In the genomic region with DNA sequence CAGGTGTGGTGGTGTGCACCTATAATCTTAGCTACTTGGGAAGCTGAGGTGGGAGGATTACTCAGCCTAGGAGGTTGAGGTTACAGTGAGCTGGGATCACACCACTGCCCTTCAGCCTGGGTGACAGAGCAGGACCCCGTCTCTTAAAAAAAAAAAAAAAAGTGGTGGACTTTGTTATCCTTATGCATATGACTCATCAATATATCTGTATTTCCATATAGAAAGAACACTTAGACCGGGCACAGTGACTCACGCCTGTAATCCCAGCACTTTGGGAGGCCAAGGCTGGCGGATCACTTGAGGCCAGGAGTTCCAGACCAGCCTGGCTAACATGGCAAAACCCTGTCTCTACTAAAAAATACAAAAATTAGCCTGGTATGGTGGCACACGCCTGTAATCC, we compare ENCODE assay signal across 14 cellular contexts. TPM values are rescaled to one million over a fixed set of nuclear protein-coding genes. Genes with fewer than 3 reads are reported as not detected.
DNase-seq lines count a peak whose midpoint lies in the region; ATAC-seq, FAIRE-seq and TF ChIP-seq lines count a peak whose summit lies in the region.
"Not testable (repeated sequence)": the region's sequence is repeated elsewhere in the genome, so short reads cannot be mapped to it uniquely, and the experiment has no call there.
"Had no signal": no experiment of that assay in that cellular context is flagged by ENCODE, and none has a peak within 500 bp of the region (broad histone marks: within the 10 kb centered on the region; RNA-seq: fewer than 3 reads in every experiment).

No MANE protein-coding gene starts in this region.

- not testable (repeated sequence) for H3K79me1 ChIP-seq in mesenchymal stem cell (replicated peaks; ENCODE audit: low read length, poor library complexity, severe bottlenecking)

- H3K36me3 Mint-ChIP-seq in CD4-positive, CD25-positive, alpha-beta regulatory T cell; activated CD4-positive, alpha-beta memory T cell treated with anti-CD3 and anti-CD28 coated beads for 36 hours: not testable (repeated sequence)
- H3K36me3 Mint-ChIP-seq in activated naive CD8-positive, alpha-beta T cell treated with anti-CD3 and anti-CD28 coated beads for 36 hours, result peaks cover 12% of the 10 kb centered on the region

- H2AK5ac ChIP-seq in mesenchymal stem cell (ENCODE audit: low read length, severe bottlenecking), result not testable (repeated sequence)

- H3K9me3 ChIP-seq in CD4-positive, CD25-positive, alpha-beta regulatory T cell (ENCODE audit: control insufficient read depth in 2 of 2, low read length in 2 of 2); MG63; esophagus muscularis mucosa; mesenchymal stem cell (ENCODE audit: control insufficient read depth, low read length); small intestine (ENCODE audit: control insufficient read depth, low read depth); upper lobe of right lung: not testable (repeated sequence)

- H3K27me3 Mint-ChIP-seq in CD4-positive, CD25-positive, alpha-beta regulatory T cell; activated CD4-positive, alpha-beta memory T cell treated with anti-CD3 and anti-CD28 coated beads for 36 hours; activated naive CD8-positive, alpha-beta T cell treated with anti-CD3 and anti-CD28 coated beads for 36 hours: not testable (repeated sequence)

- not testable (repeated sequence) for DNase-seq in CD4-positive, CD25-positive, alpha-beta regulatory T cell; activated CD4-positive, alpha-beta memory T cell treated with anti-CD3 and anti-CD28 coated beads for 36 hours; activated naive CD8-positive, alpha-beta T cell treated with anti-CD3 and anti-CD28 coated beads for 36 hours; esophagus muscularis mucosa (ENCODE audit: extremely low spot score); upper lobe of right lung
- peak; percentile 34 for DNase-seq in MG63
- peak; percentile 37 for DNase-seq in mesenchymal stem cell
- DNase-seq in small intestine, result peak; percentile 82

- H2BK15ac ChIP-seq in mesenchymal stem cell (ENCODE audit: low read depth, poor library complexity, severe bottlenecking), result not testable (repeated sequence)

- intact Hi-C loops in activated CD4-positive, alpha-beta memory T cell treated with anti-CD3 and anti-CD28 coated beads for 36 hours (cut with micrococcal nuclease), result loop anchor here (1.0 kb wide), 1 partner anchor 14 kb away; no protein-coding TSS in a partner anchor
- intact Hi-C loops in esophagus muscularis mucosa (cut with DNase I), result loop anchor here (1.0 kb wide), 1 partner anchor 13 kb away; no protein-coding TSS in a partner anchor
- intact Hi-C loops in upper lobe of right lung (cut with DNase I), result not testable (repeated sequence)

- H3K4me1 Mint-ChIP-seq in CD4-positive, CD25-positive, alpha-beta regulatory T cell, result peaks cover 17 to 46% (median 23%) of the 10 kb centered on the region in 4 donors
- H3K4me1 Mint-ChIP-seq in activated CD4-positive, alpha-beta memory T cell treated with anti-CD3 and anti-CD28 coated beads for 36 hours (ENCODE audit: low read depth), result peaks cover 47% of the 10 kb centered on the region
- H3K4me1 Mint-ChIP-seq in activated naive CD8-positive, alpha-beta T cell treated with anti-CD3 and anti-CD28 coated beads for 36 hours, result peaks cover 39% of the 10 kb centered on the region

- not testable (repeated sequence) for H2BK12ac ChIP-seq in mesenchymal stem cell (ENCODE audit: low read length in 2 of 2)

- CTCF ChIA-PET in activated CD4-positive, alpha-beta memory T cell treated with anti-CD3 and anti-CD28 coated beads for 36 hours (lab: Charles Lee), result interaction anchor here (0.7 kb wide), 1 partner anchor 10 kb away, joined by 3 read pairs; no protein-coding TSS in a partner anchor

- not testable (repeated sequence) for ATAC-seq in CD4-positive, CD25-positive, alpha-beta regulatory T cell (ENCODE audit: low read depth in 2 of 2); upper lobe of right lung

- 94% methylated on average over 5 of the region's 5 CpGs for WGBS in esophagus muscularis mucosa
- WGBS in mesenchymal stem cell, result 87% methylated on average over 4 of the region's 5 CpGs
- WGBS in small intestine, 3 donors, result 24 to 77% (median 63%) methylated on average over 5 of the region's 5 CpGs

- H3K36me3 ChIP-seq in CD4-positive, CD25-positive, alpha-beta regulatory T cell (ENCODE audit: control insufficient read depth, insufficient read depth, low read length); MG63; esophagus muscularis mucosa; mesenchymal stem cell (ENCODE audit: control insufficient read depth in 1 of 2, insufficient read depth in 2 of 2, low read depth in 1 of 2, low read length in 2 of 2); small intestine (ENCODE audit: control insufficient read depth in 2 of 2, insufficient read depth in 2 of 2, low read length in 2 of 2); upper lobe of right lung: not testable (repeated sequence)

- H3K4ac ChIP-seq in mesenchymal stem cell (ENCODE audit: low read depth in 1 of 2, low read length in 2 of 2), result not testable (repeated sequence)

- not testable (repeated sequence) for H3K23ac ChIP-seq in mesenchymal stem cell (ENCODE audit: low read length in 2 of 2)

- not testable (repeated sequence) for TF ChIP-seq POLR2A in esophagus muscularis mucosa (IDR thresholded peaks at IDR 0.05; ENCODE audit: low read depth)

- H3K9me3 Mint-ChIP-seq in CD4-positive, CD25-positive, alpha-beta regulatory T cell; activated CD4-positive, alpha-beta memory T cell treated with anti-CD3 and anti-CD28 coated beads for 36 hours; activated naive CD8-positive, alpha-beta T cell treated with anti-CD3 and anti-CD28 coated beads for 36 hours: not testable (repeated sequence)

- not testable (repeated sequence) for H4K8ac ChIP-seq in mesenchymal stem cell (ENCODE audit: low read length)

- not testable (repeated sequence) for H3K4me2 ChIP-seq in mesenchymal stem cell (ENCODE audit: low read length, poor library complexity, severe bottlenecking)

- not testable (repeated sequence) for H2BK5ac ChIP-seq in mesenchymal stem cell (ENCODE audit: low read depth, low read length, poor library complexity, severe bottlenecking)

- not testable (repeated sequence) for H4K91ac ChIP-seq in mesenchymal stem cell (ENCODE audit: low read length)

- H3K14ac ChIP-seq in mesenchymal stem cell (ENCODE audit: low read length in 2 of 2), result not testable (repeated sequence)

- H3K27ac Mint-ChIP-seq in CD4-positive, CD25-positive, alpha-beta regulatory T cell, result peak overlapping the region; percentile 67 to 97 (median 82)
- peak overlapping the region; percentile 53 for H3K27ac Mint-ChIP-seq in activated CD4-positive, alpha-beta memory T cell treated with anti-CD3 and anti-CD28 coated beads for 36 hours
- peak overlapping the region; percentile 78 for H3K27ac Mint-ChIP-seq in activated naive CD8-positive, alpha-beta T cell treated with anti-CD3 and anti-CD28 coated beads for 36 hours

- not testable (repeated sequence) for H3K4me3 ChIP-seq in CD4-positive, CD25-positive, alpha-beta regulatory T cell (ENCODE audit: low read depth, low read length); MG63; esophagus muscularis mucosa; mesenchymal stem cell (ENCODE audit: insufficient read depth in 1 of 2, low read depth in 1 of 2, low read length in 2 of 2); small intestine (ENCODE audit: low read depth in 1 of 2, low read length in 2 of 2); upper lobe of right lung

- not testable (repeated sequence) for H2AFZ ChIP-seq in mesenchymal stem cell (ENCODE audit: low read depth, low read length)

- H3K4me1 ChIP-seq in CD4-positive, CD25-positive, alpha-beta regulatory T cell (ENCODE audit: control insufficient read depth, insufficient read depth, low read length, poor library complexity, severe bottlenecking), result peaks cover 29% of the 10 kb centered on the region
- H3K4me1 ChIP-seq in esophagus muscularis mucosa, result peaks cover 12 to 23% (median 19%) of the 10 kb centered on the region in 4 donors
- H3K4me1 ChIP-seq in mesenchymal stem cell (ENCODE audit: control insufficient read depth, insufficient read depth, low read depth, low read length); small intestine (ENCODE audit: control insufficient read depth in 2 of 2, insufficient read depth in 1 of 2, low read depth in 1 of 2, low read length in 1 of 2); upper lobe of right lung: not testable (repeated sequence)

- H3K18ac ChIP-seq in mesenchymal stem cell (ENCODE audit: low read depth in 1 of 2, low read length in 2 of 2), result not testable (repeated sequence)

- TF ChIP-seq EP300 in esophagus muscularis mucosa (IDR thresholded peaks at IDR 0.05), result not testable (repeated sequence)

- peak overlapping the region in 2 of 4 donors; percentile 85 to 97 for H3K4me3 Mint-ChIP-seq in CD4-positive, CD25-positive, alpha-beta regulatory T cell
- H3K4me3 Mint-ChIP-seq in activated CD4-positive, alpha-beta memory T cell treated with anti-CD3 and anti-CD28 coated beads for 36 hours, result peak overlapping the region; percentile 34
- peak overlapping the region; percentile 49 for H3K4me3 Mint-ChIP-seq in activated naive CD8-positive, alpha-beta T cell treated with anti-CD3 and anti-CD28 coated beads for 36 hours

- not testable (repeated sequence) for TF ChIP-seq CTCF in esophagus muscularis mucosa (IDR thresholded peaks at IDR 0.05); upper lobe of right lung (IDR thresholded peaks at IDR 0.05)

- H2BK120ac ChIP-seq in mesenchymal stem cell (ENCODE audit: low read depth, low read length), result not testable (repeated sequence)

- POLR2A ChIA-PET in activated CD4-positive, alpha-beta memory T cell treated with anti-CD3 and anti-CD28 coated beads for 36 hours (lab: Charles Lee), result interaction anchor here (1.1 to 3.2 kb wide), 3 partner anchors 12 to 14 kb away, joined by 6 to 32 read pairs (median 28); partner anchors contain the start of genes HNRNPF and ZNF487

- not testable (repeated sequence) for H3K27me3 ChIP-seq in CD4-positive, CD25-positive, alpha-beta regulatory T cell (ENCODE audit: control insufficient read depth, insufficient read depth, low read length); MG63; esophagus muscularis mucosa; mesenchymal stem cell (ENCODE audit: control insufficient read depth in 1 of 2, insufficient read depth in 1 of 2, low read length in 2 of 2); small intestine (ENCODE audit: control insufficient read depth in 2 of 2, insufficient read depth in 2 of 2, low read length in 2 of 2); upper lobe of right lung

- not testable (repeated sequence) for H3K27ac ChIP-seq in CD4-positive, CD25-positive, alpha-beta regulatory T cell (ENCODE audit: insufficient read depth, low read length, poor library complexity, severe bottlenecking); mesenchymal stem cell (ENCODE audit: low read length, poor library complexity, severe bottlenecking)
- H3K27ac ChIP-seq in esophagus muscularis mucosa (replicated peaks in 1 of 4), result peak overlapping the region; percentile 92 to 99 (median 98)
- H3K27ac ChIP-seq in small intestine (ENCODE audit: low read depth in 1 of 2, low read length in 1 of 2), result peak overlapping the region; percentile 88 to 95
- peak overlapping the region; percentile 100 for H3K27ac ChIP-seq in upper lobe of right lung

- peak overlapping the region; percentile 92 for H3K9ac ChIP-seq in mesenchymal stem cell (ENCODE audit: low read length)

- not testable (repeated sequence) for FAIRE-seq in small intestine (lab: Jason Lieb, UNC)

RNA-seq across cellular contexts. Expression of gene HNRNPF, which starts 13.0 kb away (rescaled TPM):
- 143 TPM for total RNA-seq in CD4-positive, CD25-positive, alpha-beta regulatory T cell
- 100 to 1,000 TPM; 293 to 350 (median 323) TPM for polyA plus RNA-seq in CD4-positive, CD25-positive, alpha-beta regulatory T cell
- 286 and 294 TPM in 2 replicates for total RNA-seq in MG63 (2014; rRNA removed; shearing (Covaris generic); ENCODE audit: low replicate concordance)
- total RNA-seq in activated CD4-positive, alpha-beta memory T cell treated with anti-CD3 and anti-CD28 coated beads for 36 hours, result 100 to 1,000 TPM; 504 to 518 TPM
- total RNA-seq in activated naive CD8-positive, alpha-beta T cell treated with anti-CD3 and anti-CD28 coated beads for 36 hours, result 100 to 1,000 TPM; 530 to 544 TPM
- 100 to 1,000 TPM; 113 to 243 (median 176) TPM for total RNA-seq in esophagus muscularis mucosa
- 115 TPM for polyA plus RNA-seq in mesenchymal stem cell (2013, experiment 1 of 2)
- polyA plus RNA-seq in mesenchymal stem cell (2013, experiment 2 of 2), result 117 TPM
- polyA plus RNA-seq in small intestine, result 100 to 1,000 TPM; 138 to 194 (median 158) TPM
- 183 TPM for total RNA-seq in upper lobe of right lung

RNA-seq across cellular contexts. Expression of gene ZNF487, which starts 15.0 kb away (rescaled TPM):
- total RNA-seq in CD4-positive, CD25-positive, alpha-beta regulatory T cell, result 6.2 TPM
- polyA plus RNA-seq in CD4-positive, CD25-positive, alpha-beta regulatory T cell, result 1 to 10 TPM; 2.5 to 6.5 (median 4.2) TPM
- total RNA-seq in MG63 (2014; rRNA removed; shearing (Covaris generic); ENCODE audit: low replicate concordance), result 1.3 and 5.4 TPM in 2 replicates
- total RNA-seq in activated CD4-positive, alpha-beta memory T cell treated with anti-CD3 and anti-CD28 coated beads for 36 hours, result 1 to 10 TPM; 2.2 to 2.6 TPM
- 1 to 10 TPM; 2.4 to 2.9 TPM for total RNA-seq in activated naive CD8-positive, alpha-beta T cell treated with anti-CD3 and anti-CD28 coated beads for 36 hours
- total RNA-seq in esophagus muscularis mucosa, result 10 to 100 TPM in 1 of 4 donors, 1 to 10 TPM in 3; 9.1 to 10.1 (median 10.0) TPM
- 3.1 TPM for polyA plus RNA-seq in mesenchymal stem cell (2013, experiment 1 of 2)
- polyA plus RNA-seq in mesenchymal stem cell (2013, experiment 2 of 2), result 3.3 TPM
- polyA plus RNA-seq in small intestine, result 10 to 100 TPM in 2 of 3 donors, 1 to 10 TPM in 1; 5.0 to 17.4 (median 11.3) TPM
- total RNA-seq in upper lobe of right lung, result 5.6 TPM

RNA-seq across cellular contexts. Expression of gene FXYD4, which starts 50.5 kb away (rescaled TPM):
- not detected for total RNA-seq in CD4-positive, CD25-positive, alpha-beta regulatory T cell
- polyA plus RNA-seq in CD4-positive, CD25-positive, alpha-beta regulatory T cell, result not detected
- total RNA-seq in MG63 (2014; rRNA removed; shearing (Covaris generic); ENCODE audit: low replicate concordance), result not detected in 2 replicates
- not detected for total RNA-seq in activated CD4-positive, alpha-beta memory T cell treated with anti-CD3 and anti-CD28 coated beads for 36 hours
- total RNA-seq in activated naive CD8-positive, alpha-beta T cell treated with anti-CD3 and anti-CD28 coated beads for 36 hours, result not detected
- total RNA-seq in esophagus muscularis mucosa (not detected), upper lobe of right lung (1.1 TPM)
- not detected for polyA plus RNA-seq in mesenchymal stem cell (2013, experiment 1 of 2)
- not detected for polyA plus RNA-seq in mesenchymal stem cell (2013, experiment 2 of 2)
- under 1 TPM in 1 of 3 donors, not detected in 2; 0.10 TPM for polyA plus RNA-seq in small intestine
- total RNA-seq: endothelial cell of umbilical vein, foreskin keratinocyte, HT-29, kidney epithelial cell, LHCN-M2 had no signal
- polyA plus RNA-seq: endothelial cell of umbilical vein, foreskin keratinocyte, urinary bladder had no signal
